Comparison of ENCODE assay signal across 20 cellular contexts in the genomic region with DNA sequence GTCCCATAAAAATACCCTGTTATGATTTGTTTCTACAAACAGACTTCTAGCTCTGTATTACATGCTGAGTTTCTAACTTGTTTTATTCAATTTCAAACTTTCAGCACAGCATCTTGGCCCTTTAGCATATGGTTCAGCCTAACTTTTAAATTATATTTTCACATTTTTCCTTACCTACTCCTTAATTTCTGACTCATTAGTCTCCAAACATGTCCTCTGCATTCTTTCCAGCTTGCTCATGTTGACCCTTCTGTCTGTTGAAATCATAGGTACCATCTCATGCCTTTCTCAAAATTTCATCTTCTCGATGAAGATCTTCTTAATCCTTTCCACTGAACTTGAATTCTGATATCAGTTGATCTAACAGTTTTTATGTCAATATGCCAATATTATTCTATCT.
DNase-seq lines count a peak whose midpoint lies in the region; ATAC-seq and TF ChIP-seq lines count a peak whose summit lies in the region.
"Had no signal": no experiment of that assay in that cellular context is flagged by ENCODE, and none has a peak within 500 bp of the region (broad histone marks: within the 10 kb centered on the region; RNA-seq: fewer than 3 reads in every experiment).

No MANE protein-coding gene starts in this region.

- no peak for TF ChIP-seq CTCF in PC-3 (conservative IDR thresholded peaks at IDR 0.05; ENCODE audit: low read depth, low read length)
- no peak for TF ChIP-seq CTCF in chondrocyte (IDR thresholded peaks at IDR 0.05)

- H3K4me1 ChIP-seq in PC-3 (ENCODE audit: insufficient read depth, low read length) = peaks cover 11% of the 10 kb centered on the region
- H3K4me1 ChIP-seq: Caco-2, lower lobe of right lung, stomach had no signal

- H3K9me3 ChIP-seq in PC-3 (ENCODE audit: low read length) = no peaks in the 10 kb centered on the region
- H3K9me3 ChIP-seq: Caco-2, lower lobe of right lung, stomach had no signal

- no peak overlapping the region for H3K4me3 Mint-ChIP-seq in chondrocyte (ENCODE audit: unreplicated experiment)
- no peak overlapping the region for H3K4me3 Mint-ChIP-seq in T-helper 2 cell treated with Interferon-gamma antibody and Interleukin-4, amounts not matched to agents 5 μg/mL and 100 μg/mL, for 36 hours
- H3K4me3 Mint-ChIP-seq: activated CD4-positive, alpha-beta T cell treated with anti-CD3 and anti-CD28 coated beads, Interleukin-2, amount 10 ng/mL, durations not matched to agents 7 days and 5 days; naive thymus-derived CD4-positive, alpha-beta T cell; type B pancreatic cell had no signal

- H3F3A ChIP-seq in PC-3 (ENCODE audit: low read length, unreplicated experiment) = no peaks in the 10 kb centered on the region

- no peak overlapping the region for H3K27ac ChIP-seq in PC-3 (ENCODE audit: low read length)
- H3K27ac ChIP-seq: coronary artery, lower lobe of right lung, stomach had no signal

- in situ Hi-C loops in ACHN (cut with HindIII; ENCODE audit: low pct_ligation_motif_present, low pct_unique_long_range_greater_than_20kb, low sequenced_read_pairs) = no loop called here

- DNase-seq in EH (ENCODE audit: low read depth) (peak; percentile 56), PC-3 (peak; percentile 72), chondrocyte (ENCODE audit: low spot score) (no peak), kidney tubule cell (ENCODE audit: low spot score) (peak; percentile 29), ACHN (no peak)
- no peak for DNase-seq in T-helper 2 cell treated with Interferon-gamma antibody and Interleukin-4, amounts not matched to agents 5 μg/mL and 100 μg/mL, for 36 hours (ENCODE audit: low spot score)
- DNase-seq: activated CD4-positive, alpha-beta T cell treated with anti-CD3 and anti-CD28 coated beads, Interleukin-2, amount 10 ng/mL, durations not matched to agents 7 days and 5 days; activated CD8-positive, alpha-beta memory T cell treated with anti-CD3 and anti-CD28 coated beads, Interleukin-2, amount 50 U/mL, for 48 hours; activated gamma-delta T cell; Caco-2; lower lobe of right lung; naive thymus-derived CD4-positive, alpha-beta T cell; NCI-H187 treated with DMSO at 0.1 percent for 48 hours; NCI-H446; stomach had no signal

- H3K9me3 Mint-ChIP-seq in chondrocyte (ENCODE audit: low read depth) = no peaks in the 10 kb centered on the region
- H3K9me3 Mint-ChIP-seq in T-helper 2 cell treated with Interferon-gamma antibody and Interleukin-4, amounts not matched to agents 5 μg/mL and 100 μg/mL, for 36 hours = no peaks in the 10 kb centered on the region
- H3K9me3 Mint-ChIP-seq: activated CD4-positive, alpha-beta T cell treated with anti-CD3 and anti-CD28 coated beads, Interleukin-2, amount 10 ng/mL, durations not matched to agents 7 days and 5 days; type B pancreatic cell had no signal

- intact Hi-C loops in PC-3 (cut with micrococcal nuclease) = loop anchor here (2.0 kb wide), 1 partner anchor 151 kb away; no protein-coding TSS in a partner anchor

- H3K4me3 ChIP-seq in PC-3 (ENCODE audit: low read length) = no peak overlapping the region
- H3K4me3 ChIP-seq: coronary artery, lower lobe of right lung, stomach had no signal

- H3K4me2 ChIP-seq in PC-3 (ENCODE audit: low read length) = no peak overlapping the region

- H3K36me3 ChIP-seq in PC-3 (ENCODE audit: low read depth, low read length) = no peaks in the 10 kb centered on the region
- H3K36me3 ChIP-seq: lower lobe of right lung, stomach had no signal

- H3K27me3 Mint-ChIP-seq in chondrocyte (ENCODE audit: low read depth) = peaks cover 2% of the 10 kb centered on the region
- H3K27me3 Mint-ChIP-seq in T-helper 2 cell treated with Interferon-gamma antibody and Interleukin-4, amounts not matched to agents 5 μg/mL and 100 μg/mL, for 36 hours (ENCODE audit: low read depth) = no peaks in the 10 kb centered on the region
- H3K27me3 Mint-ChIP-seq: activated CD4-positive, alpha-beta T cell treated with anti-CD3 and anti-CD28 coated beads, Interleukin-2, amount 10 ng/mL, durations not matched to agents 7 days and 5 days; type B pancreatic cell had no signal

- peak; percentile 52 for ATAC-seq in PC-3
- no peak for ATAC-seq in GM19395 (IDR thresholded peaks at IDR 0.05; ENCODE audit: unreplicated experiment)
- ATAC-seq in GM21825 (IDR thresholded peaks at IDR 0.05; ENCODE audit: unreplicated experiment) = no peak
- ATAC-seq: HepG2; lower lobe of right lung; naive thymus-derived CD4-positive, alpha-beta T cell had no signal

- H2AFZ ChIP-seq in PC-3 (ENCODE audit: low read length) = no peak overlapping the region

- H3K27ac Mint-ChIP-seq in chondrocyte (ENCODE audit: unreplicated experiment) = peak overlapping the region; percentile 2
- H3K27ac Mint-ChIP-seq in T-helper 2 cell treated with Interferon-gamma antibody and Interleukin-4, amounts not matched to agents 5 μg/mL and 100 μg/mL, for 36 hours = no peak overlapping the region
- H3K27ac Mint-ChIP-seq: activated CD4-positive, alpha-beta T cell treated with anti-CD3 and anti-CD28 coated beads, Interleukin-2, amount 10 ng/mL, durations not matched to agents 7 days and 5 days; naive thymus-derived CD4-positive, alpha-beta T cell; type B pancreatic cell had no signal

- H3K27me3 ChIP-seq in PC-3 (ENCODE audit: low read length) = no peaks in the 10 kb centered on the region
- H3K27me3 ChIP-seq: stomach had no signal

- H3K79me2 ChIP-seq in PC-3 (ENCODE audit: low read length) = no peaks in the 10 kb centered on the region

- H4K20me1 ChIP-seq in PC-3 (ENCODE audit: low read length) = no peaks in the 10 kb centered on the region

- no peak overlapping the region for H3K9ac ChIP-seq in PC-3 (ENCODE audit: low read length)

- H3K4me1 Mint-ChIP-seq in chondrocyte (ENCODE audit: low read depth) = peaks cover 6% of the 10 kb centered on the region
- no peaks in the 10 kb centered on the region for H3K4me1 Mint-ChIP-seq in T-helper 2 cell treated with Interferon-gamma antibody and Interleukin-4, amounts not matched to agents 5 μg/mL and 100 μg/mL, for 36 hours (ENCODE audit: low read depth)
- H3K4me1 Mint-ChIP-seq: activated CD4-positive, alpha-beta T cell treated with anti-CD3 and anti-CD28 coated beads, Interleukin-2, amount 10 ng/mL, durations not matched to agents 7 days and 5 days had no signal

- peaks cover 3% of the 10 kb centered on the region for H3K36me3 Mint-ChIP-seq in chondrocyte (ENCODE audit: low read depth)
- H3K36me3 Mint-ChIP-seq in T-helper 2 cell treated with Interferon-gamma antibody and Interleukin-4, amounts not matched to agents 5 μg/mL and 100 μg/mL, for 36 hours (ENCODE audit: low read depth) = no peaks in the 10 kb centered on the region
- H3K36me3 Mint-ChIP-seq: naive thymus-derived CD4-positive, alpha-beta T cell; type B pancreatic cell had no signal

- POLR2A ChIA-PET in PC-3 (lab: Charles Lee; ENCODE audit: unreplicated experiment) = no interaction called here

- CTCF ChIA-PET in PC-3 (lab: Charles Lee) = no interaction called here

- BruUV-seq in PC-3 (replicated peaks; lab: Mats Ljungman, UMichigan) = no TSS peak

- H3K9me2 ChIP-seq in PC-3 (replicated peaks; ENCODE audit: low read length) = no peaks in the 10 kb centered on the region

Comparison
In these comparisons a context has a peak if more than half of its experiments do, and no peak if none do; other contexts are left out.
1. DNase-seq: peak in EH (single experiment), PC-3 (single experiment) and kidney tubule cell (single experiment); none in chondrocyte (single experiment), T-helper 2 cell treated with Interferon-gamma antibody and Interleukin-4, amounts not matched to agents 5 μg/mL and 100 μg/mL, for 36 hours (single experiment) and ACHN (single experiment).